ENCODE assay signal across 31 cellular contexts in the genomic region with DNA sequence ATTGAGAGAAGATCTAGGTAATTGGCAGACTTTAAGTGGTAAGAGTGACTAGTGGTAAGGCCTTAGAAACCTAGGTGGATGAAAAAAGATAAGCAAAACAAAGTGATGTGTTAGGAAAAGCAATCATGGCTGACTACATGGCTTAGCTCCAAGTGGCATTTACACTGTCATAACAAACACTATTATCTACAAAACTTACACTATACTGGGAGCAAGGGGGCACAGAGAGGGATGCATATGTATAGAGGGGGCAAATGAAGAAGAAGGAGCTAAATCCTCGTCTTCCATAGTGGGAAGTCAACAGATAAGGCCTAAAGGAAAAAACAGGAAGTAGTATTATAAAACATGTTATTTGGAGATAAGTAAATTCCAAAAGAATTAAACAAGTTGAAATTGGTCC. TPM values are rescaled to one million over a fixed set of nuclear protein-coding genes. Genes with fewer than 3 reads are reported as not detected.
DNase-seq lines count a peak whose midpoint lies in the region; ATAC-seq, FAIRE-seq and TF ChIP-seq lines count a peak whose summit lies in the region.
"Had no signal": no experiment of that assay in that cellular context is flagged by ENCODE, and none has a peak within 500 bp of the region (broad histone marks: within the 10 kb centered on the region; RNA-seq: fewer than 3 reads in every experiment).

No MANE protein-coding gene starts in this region.

- H2AK5ac ChIP-seq in IMR-90 (ENCODE audit: low read depth, low read length) (no peak overlapping the region), mesendoderm (ENCODE audit: low read length) (no peak overlapping the region)

- no peak overlapping the region for H2AK9ac ChIP-seq in IMR-90 (replicated peaks; ENCODE audit: low read depth, low read length, poor library complexity)

- 100% methylated on average over 1 of the region's 1 CpG; no CpG with 5 or more reads in 1 of the 2 experiments for WGBS in IMR-90 (ENCODE audit: extremely low coverage in 2 of 2, insufficient read length in 1 of 2), 2 experiments
- no CpG with 5 or more reads among the region's 1 CpG for WGBS in mesendoderm (ENCODE audit: extremely low coverage, insufficient coverage, low lambda C conversion rate)
- 76% methylated on average over 1 of the region's 1 CpG for WGBS in esophagus muscularis mucosa

- H3K9me3 ChIP-seq in DND-41 (ENCODE audit: insufficient read depth, low read length, severe bottlenecking) (no peaks in the 10 kb centered on the region), IMR-90 (ENCODE audit: control insufficient read depth, insufficient read depth, low read length) (no peaks in the 10 kb centered on the region), astrocyte (ENCODE audit: insufficient read depth, low read depth, low read length) (no peaks in the 10 kb centered on the region), esophagus muscularis mucosa (no peaks in the 10 kb centered on the region)
- H3K9me3 ChIP-seq: HAP-1, Peyer's patch, right atrium auricular region, spleen, upper lobe of left lung had no signal

- H2BK120ac ChIP-seq in IMR-90 (ENCODE audit: low read depth, low read length) (no peak overlapping the region), mesendoderm (ENCODE audit: low read depth, low read length) (no peak overlapping the region)

- no peak for FAIRE-seq in astrocyte (lab: Jason Lieb, UNC)
- FAIRE-seq: keratinocyte had no signal

- 0 out of 2 replicates have a peak overlapping the region, but pooled peaks have one; percentile 1 for H3K14ac ChIP-seq in IMR-90 (replicated peaks; ENCODE audit: low read depth, low read length)

- H2BK5ac ChIP-seq in IMR-90 (ENCODE audit: low read depth, low read length, poor library complexity, severe bottlenecking), result no peak overlapping the region
- H2BK5ac ChIP-seq in mesendoderm (ENCODE audit: low read length), result no peak overlapping the region

- CTCF ChIA-PET in IMR-90 (lab: Yijun Ruan, JAX), result no interaction called here

- TF ChIP-seq RAD21 in IMR-90 (IDR thresholded peaks at IDR 0.05; ENCODE audit: low read length), result no peak

- no peaks in the 10 kb centered on the region for H3K36me3 Mint-ChIP-seq in astrocyte (ENCODE audit: low read depth, unreplicated experiment)
- H3K36me3 Mint-ChIP-seq: T-cell had no signal

- H3K18ac ChIP-seq in IMR-90 (ENCODE audit: low read depth, low read length) (no peak overlapping the region), mesendoderm (ENCODE audit: low read length) (peak overlapping the region; percentile 76)

- H3K23ac ChIP-seq in IMR-90 (ENCODE audit: low read depth, low read length) (no peak overlapping the region), mesendoderm (ENCODE audit: low read length) (no peak overlapping the region)

- H3K4me3 Mint-ChIP-seq in astrocyte (ENCODE audit: unreplicated experiment), result no peak overlapping the region
- H3K4me3 Mint-ChIP-seq: activated CD4-positive, alpha-beta memory T cell treated with anti-CD3 and anti-CD28 coated beads, Interleukin-2, amount 10 ng/mL, durations not matched to agents 7 days and 5 days; central memory CD8-positive, alpha-beta T cell; T-cell had no signal

- POLR2A ChIA-PET in IMR-90 (lab: Charles Lee; ENCODE audit: unreplicated experiment), result no interaction called here

- H3K4me3 ChIP-seq in DND-41 (ENCODE audit: low read depth in 1 of 2, low read length in 2 of 2), result no peak overlapping the region
- H3K4me3 ChIP-seq in IMR-90 (ENCODE audit: insufficient read depth, low read depth, low read length), result no peak overlapping the region
- no peak overlapping the region for H3K4me3 ChIP-seq in astrocyte (ENCODE audit: insufficient read depth, low read depth, low read length)
- H3K4me3 ChIP-seq in mesendoderm (ENCODE audit: low read length), result no peak overlapping the region
- no peak overlapping the region for H3K4me3 ChIP-seq in esophagus muscularis mucosa
- H3K4me3 ChIP-seq: HAP-1, lung, Peyer's patch, right atrium auricular region, spleen, upper lobe of left lung had no signal

- in situ Hi-C loops in IMR-90 (cut with MboI; ENCODE audit: low sequenced_read_pairs), result no loop called here

- 0 out of 2 replicates have a peak overlapping the region, but pooled peaks have one; percentile 24 for H4K5ac ChIP-seq in IMR-90 (ENCODE audit: low read depth, low read length)
- no peak overlapping the region for H4K5ac ChIP-seq in mesendoderm (ENCODE audit: low read length)

- TF ChIP-seq CTCF in DND-41 (IDR thresholded peaks at IDR 0.05; ENCODE audit: borderline replicate concordance, extremely low read depth, low read length, poor library complexity, severe bottlenecking) (no peak), IMR-90 (conservative IDR thresholded peaks at IDR 0.05; ENCODE audit: low read depth, low read length) (no peak), astrocyte (IDR thresholded peaks at IDR 0.05; ENCODE audit: insufficient read depth, low read depth, low read length) (no peak), esophagus muscularis mucosa (IDR thresholded peaks at IDR 0.05) (no peak)

- no peak overlapping the region for H3K27ac ChIP-seq in DND-41 (ENCODE audit: low read length)
- H3K27ac ChIP-seq in IMR-90 (ENCODE audit: insufficient read depth, low read length), result no peak overlapping the region
- no peak overlapping the region for H3K27ac ChIP-seq in astrocyte (ENCODE audit: low read depth, low read length)
- H3K27ac ChIP-seq in mesendoderm (ENCODE audit: low read depth, low read length), result no peak overlapping the region
- no peak overlapping the region for H3K27ac ChIP-seq in esophagus muscularis mucosa (replicated peaks in 1 of 4)
- H3K27ac ChIP-seq: parathyroid adenoma, Peyer's patch, right atrium auricular region, spleen had no signal

- H3K27ac Mint-ChIP-seq in astrocyte (ENCODE audit: unreplicated experiment), result no peak overlapping the region
- H3K27ac Mint-ChIP-seq: activated CD4-positive, alpha-beta memory T cell treated with anti-CD3 and anti-CD28 coated beads, Interleukin-2, amount 10 ng/mL, durations not matched to agents 7 days and 5 days; T-cell had no signal

- no peaks in the 10 kb centered on the region for H3K4me1 ChIP-seq in DND-41 (ENCODE audit: insufficient read depth, low read length)
- peaks cover 4% of the 10 kb centered on the region for H3K4me1 ChIP-seq in IMR-90 (ENCODE audit: control insufficient read depth, insufficient read depth, low read length)
- H3K4me1 ChIP-seq in astrocyte (ENCODE audit: insufficient read depth, low read length), result peaks cover 12% of the 10 kb centered on the region
- H3K4me1 ChIP-seq in mesendoderm (ENCODE audit: control insufficient read depth, low read depth, low read length), result peaks cover 14% of the 10 kb centered on the region
- H3K4me1 ChIP-seq in esophagus muscularis mucosa, result peaks cover 11 to 26% (median 19%) of the 10 kb centered on the region in 4 donors
- H3K4me1 ChIP-seq: parathyroid adenoma, Peyer's patch had no signal

- H3K36me3 ChIP-seq in DND-41 (ENCODE audit: insufficient read depth, low read length) (no peaks in the 10 kb centered on the region), IMR-90 (ENCODE audit: control insufficient read depth, insufficient read depth, low read length) (no peaks in the 10 kb centered on the region), astrocyte (ENCODE audit: insufficient read depth, low read length) (no peaks in the 10 kb centered on the region), mesendoderm (ENCODE audit: control insufficient read depth, insufficient read depth, low read length) (no peaks in the 10 kb centered on the region), esophagus muscularis mucosa (no peaks in the 10 kb centered on the region)
- H3K36me3 ChIP-seq: HAP-1, Peyer's patch, right atrium auricular region, spleen, upper lobe of left lung had no signal

- TF ChIP-seq POLR2A in IMR-90 (IDR thresholded peaks at IDR 0.05; ENCODE audit: low read depth, low read length), result no peak
- no peak for TF ChIP-seq POLR2A in esophagus muscularis mucosa (IDR thresholded peaks at IDR 0.05; ENCODE audit: low read depth)

- 0 out of 2 replicates have a peak overlapping the region, but pooled peaks have one; percentile 21 for H2AFZ ChIP-seq in DND-41 (ENCODE audit: low read depth, low read length)
- H2AFZ ChIP-seq in IMR-90 (replicated peaks; ENCODE audit: low read length, poor library complexity), result no peak overlapping the region
- H2AFZ ChIP-seq in astrocyte (ENCODE audit: low read depth, low read length), result peak overlapping the region; percentile 9
- H2AFZ ChIP-seq: parathyroid adenoma had no signal

- H3K79me1 ChIP-seq in IMR-90 (ENCODE audit: low read depth in 1 of 2, low read length in 2 of 2) (no peaks in the 10 kb centered on the region), mesendoderm (ENCODE audit: low read length) (no peaks in the 10 kb centered on the region)

- H3K79me2 ChIP-seq in DND-41 (ENCODE audit: insufficient read depth, low read length), result no peaks in the 10 kb centered on the region
- no peaks in the 10 kb centered on the region for H3K79me2 ChIP-seq in astrocyte (ENCODE audit: insufficient read depth, low read length)
- H3K79me2 ChIP-seq in mesendoderm (ENCODE audit: control insufficient read depth, insufficient read depth, low read length), result no peaks in the 10 kb centered on the region
- H3K79me2 ChIP-seq: parathyroid adenoma had no signal

- 0 out of 2 replicates have a peak, but pooled peaks cover 3% of the 10 kb centered on the region for H3K9me1 ChIP-seq in IMR-90 (ENCODE audit: insufficient read depth, low read length)

- ATAC-seq in DND-41 (ENCODE audit: insufficient read depth, low read depth) (no peak), IMR-90 (ENCODE audit: low read depth) (no peak)
- ATAC-seq: T-cell had no signal

- no peak for DNase-seq in DND-41
- DNase-seq in IMR-90, result no peak
- DNase-seq in astrocyte (ENCODE audit: low read depth), result no peak
- no peak for DNase-seq in mesendoderm
- DNase-seq in foreskin melanocyte, result no peak
- DNase-seq in esophagus muscularis mucosa (ENCODE audit: extremely low spot score), result no peak
- no peak for DNase-seq in NCI-H345 (lab: John Stamatoyannopoulos, UW)
- DNase-seq: activated CD4-positive, alpha-beta memory T cell treated with anti-CD3 and anti-CD28 coated beads, Interleukin-2, amount 10 ng/mL, durations not matched to agents 7 days and 5 days; activated CD4-positive, alpha-beta T cell treated with anti-CD3 and anti-CD28 coated beads for 1 hour; activated gamma-delta T cell; activated T-cell treated with anti-CD3 and anti-CD28 coated beads for 4 hours; Calu3; DMS79 treated with DMSO at 0.1 percent for 48 hours; KG1; NCI-H1694; NCI-H2171 treated with DMSO at 0.1 percent for 48 hours; NCI-H524; NK-92 treated with Interleukin-12 subunit alpha and Interleukin-12 subunit beta, amount 100 ng/mL, for 24 hours; Peyer's patch; spleen; T-cell; upper lobe of left lung had no signal

- no peak overlapping the region for H3K56ac ChIP-seq in IMR-90 (ENCODE audit: extremely low read depth, insufficient read depth, low read length)
- no peak overlapping the region for H3K56ac ChIP-seq in mesendoderm (ENCODE audit: low read length)

- H3K9ac ChIP-seq in DND-41 (ENCODE audit: low read depth, low read length), result no peak overlapping the region
- no peak overlapping the region for H3K9ac ChIP-seq in IMR-90 (ENCODE audit: low read depth, low read length)
- no peak overlapping the region for H3K9ac ChIP-seq in astrocyte (ENCODE audit: low read length)
- H3K9ac ChIP-seq in mesendoderm (ENCODE audit: low read length), result no peak overlapping the region
- H3K9ac ChIP-seq: parathyroid adenoma had no signal

- dilution Hi-C loops in IMR-90 (cut with HindIII; ENCODE audit: low sequenced_read_pairs, unreplicated experiment), result no loop called here

- no peaks in the 10 kb centered on the region for H3K9me3 Mint-ChIP-seq in astrocyte (ENCODE audit: unreplicated experiment)
- H3K9me3 Mint-ChIP-seq: activated CD4-positive, alpha-beta memory T cell treated with anti-CD3 and anti-CD28 coated beads, Interleukin-2, amount 10 ng/mL, durations not matched to agents 7 days and 5 days; CD14-positive monocyte; central memory CD8-positive, alpha-beta T cell; T-cell had no signal

- H3K4ac ChIP-seq in IMR-90 (ENCODE audit: low read depth, low read length), result no peak overlapping the region
- H3K4ac ChIP-seq in mesendoderm (ENCODE audit: low read depth, low read length), result no peak overlapping the region

- no peak for TF ChIP-seq EP300 in esophagus muscularis mucosa (IDR thresholded peaks at IDR 0.05)

- H2BK20ac ChIP-seq in IMR-90 (ENCODE audit: low read depth, low read length), result no peak overlapping the region

- H3K4me2 ChIP-seq in DND-41 (ENCODE audit: insufficient read depth, low read length) (no peak overlapping the region), IMR-90 (ENCODE audit: low read depth, low read length) (no peak overlapping the region), astrocyte (ENCODE audit: low read length) (no peak overlapping the region), mesendoderm (ENCODE audit: low read length) (no peak overlapping the region)

- no peak overlapping the region for H4K91ac ChIP-seq in IMR-90 (ENCODE audit: insufficient read depth, low read depth, low read length)

- BruUV-seq in IMR-90 (replicated peaks; lab: Mats Ljungman, UMichigan), result no TSS peak

- intact Hi-C loops in IMR-90 (cut with micrococcal nuclease), result no loop called here
- intact Hi-C loops in esophagus muscularis mucosa (cut with DNase I), result no loop called here

- peaks cover 4% of the 10 kb centered on the region for H3K27me3 Mint-ChIP-seq in astrocyte (ENCODE audit: low read depth, unreplicated experiment)
- H3K27me3 Mint-ChIP-seq: activated CD4-positive, alpha-beta memory T cell treated with anti-CD3 and anti-CD28 coated beads, Interleukin-2, amount 10 ng/mL, durations not matched to agents 7 days and 5 days; central memory CD8-positive, alpha-beta T cell; T-cell had no signal

- H4K20me1 ChIP-seq in DND-41 (ENCODE audit: insufficient read depth, low read length), result no peaks in the 10 kb centered on the region
- no peaks in the 10 kb centered on the region for H4K20me1 ChIP-seq in IMR-90 (ENCODE audit: insufficient read depth, low read length)
- H4K20me1 ChIP-seq in astrocyte (ENCODE audit: insufficient read depth, low read length), result no peaks in the 10 kb centered on the region

- H4K8ac ChIP-seq in IMR-90 (ENCODE audit: low read depth in 2 of 2, low read length in 2 of 2) (peak overlapping the region; percentile 32 to 48; a peak in 3 of 4 replicates), mesendoderm (ENCODE audit: low read depth, low read length) (no peak overlapping the region)

- H3K27me3 ChIP-seq in DND-41 (ENCODE audit: insufficient read depth, low read length, poor library complexity) (no peaks in the 10 kb centered on the region), IMR-90 (ENCODE audit: control insufficient read depth, insufficient read depth, low read length) (0 out of 2 replicates have a peak, but pooled peaks cover 2% of the 10 kb centered on the region), astrocyte (ENCODE audit: insufficient read depth, low read length) (no peaks in the 10 kb centered on the region), mesendoderm (ENCODE audit: insufficient read depth, low read length, poor library complexity) (no peaks in the 10 kb centered on the region), esophagus muscularis mucosa (no peaks in the 10 kb centered on the region)
- H3K27me3 ChIP-seq: Peyer's patch, right atrium auricular region, spleen, upper lobe of left lung had no signal

- no peak overlapping the region for H2BK15ac ChIP-seq in IMR-90 (ENCODE audit: low read depth, low read length)
- no peak overlapping the region for H2BK15ac ChIP-seq in mesendoderm (replicated peaks; ENCODE audit: low read depth)

- peaks cover 10% of the 10 kb centered on the region for H3K4me1 Mint-ChIP-seq in astrocyte (ENCODE audit: low read depth, unreplicated experiment)

RNA-seq across cellular contexts. Expression of gene ADORA2A, which starts 32.5 kb away (rescaled TPM):
- total RNA-seq in IMR-90 (2012; rRNA removed), result 0.28 and 0.36 TPM in 2 replicates
- 0.76 and 1.1 TPM in 2 replicates for polyA plus RNA-seq in IMR-90 (2012; rRNA removed)
- polyA plus RNA-seq in IMR-90 (2012; cell fraction: cytosol; rRNA removed), result 1.3 and 1.6 TPM in 2 replicates
- 2.9 and 7.6 TPM in 2 replicates for polyA plus RNA-seq in IMR-90 (2012; cell fraction: nucleus; rRNA removed; ENCODE audit: low replicate concordance)
- total RNA-seq in astrocyte, result 2.2 and 3.9 TPM in 2 replicates
- 1.1 TPM for polyA plus RNA-seq in mesendoderm (2013, experiment 1 of 2)
- polyA plus RNA-seq in mesendoderm (2013, experiment 2 of 2), result 1.3 TPM
- 1 to 10 TPM; 3.3 to 7.5 (median 4.5) TPM for total RNA-seq in esophagus muscularis mucosa

RNA-seq across cellular contexts. Expression of gene UPB1, which starts 35.2 kb away (rescaled TPM):
- total RNA-seq in IMR-90 (2012; rRNA removed), result under 0.01 TPM in 2 replicates
- 0.02 and 0.03 TPM in 2 replicates for polyA plus RNA-seq in IMR-90 (2012; rRNA removed)
- polyA plus RNA-seq in IMR-90 (2012; cell fraction: cytosol; rRNA removed), result 0.04 TPM in 1 of 2 replicates, not detected in the other
- polyA plus RNA-seq in IMR-90 (2012; cell fraction: nucleus; rRNA removed; ENCODE audit: low replicate concordance), result 0.34 and 0.37 TPM in 2 replicates
- total RNA-seq in astrocyte, result 0.30 TPM in 1 of 2 replicates, not detected in the other
- 0.01 TPM for polyA plus RNA-seq in mesendoderm (2013, experiment 1 of 2)
- not detected for polyA plus RNA-seq in mesendoderm (2013, experiment 2 of 2)
- under 1 TPM; 0.29 to 0.83 (median 0.33) TPM for total RNA-seq in esophagus muscularis mucosa
- total RNA-seq: dermis microvascular lymphatic vessel endothelial cell, HT-29 had no signal
- polyA plus RNA-seq: keratinocyte had no signal
